ENCODE assay signal across 20 cellular contexts in genomic region chr20:46433051-46433450, GRCh38. TPM values are rescaled to one million over a fixed set of nuclear protein-coding genes. Genes with fewer than 3 reads are reported as not detected.
DNase-seq lines count a peak whose midpoint lies in the region; ATAC-seq, FAIRE-seq and TF ChIP-seq lines count a peak whose summit lies in the region.
"Had no signal": no experiment of that assay in that cellular context is flagged by ENCODE, and none has a peak within 500 bp of the region (broad histone marks: within the 10 kb centered on the region; RNA-seq: fewer than 3 reads in every experiment).

No MANE protein-coding gene starts in this region.

- no peak overlapping the region for H3K9ac ChIP-seq in PC-3 (ENCODE audit: low read length)
- H3K9ac ChIP-seq: BLaER1 treated with 17β-estradiol and CSF1 and Interleukin-3, amounts not matched to agents 10 nM and 100 nM; SK-N-SH had no signal

- peak; percentile 86 for FAIRE-seq in HTR-8/SVneo (lab: Jason Lieb, UNC)
- FAIRE-seq: A549, G401.6 had no signal

- H3K27ac ChIP-seq in PC-3 (ENCODE audit: low read length) (no peak overlapping the region), esophagus muscularis mucosa (replicated peaks in 1 of 4) (no peak overlapping the region)
- H3K27ac ChIP-seq: A549; BLaER1 treated with 17β-estradiol and CSF1 and Interleukin-3, amounts not matched to agents 10 nM and 100 nM had no signal

- no peak for TF ChIP-seq POLR2A in esophagus muscularis mucosa (IDR thresholded peaks at IDR 0.05; ENCODE audit: low read depth)

- peak; percentile 80 for DNase-seq in DMS 273 (lab: John Stamatoyannopoulos, UW; ENCODE audit: unreplicated experiment)
- DNase-seq in HTR-8/SVneo (ENCODE audit: insufficient read length, low spot score), result no peak
- peak; percentile 63 for DNase-seq in PC-3
- DNase-seq in esophagus muscularis mucosa (ENCODE audit: extremely low spot score), result peak; percentile 86
- DNase-seq in ACHN, result no peak
- no peak for DNase-seq in NCI-H2107 treated with DMSO at 0.1 percent for 48 hours (lab: John Stamatoyannopoulos, UW; ENCODE audit: unreplicated experiment)
- DNase-seq in germinal center (ENCODE audit: low spot score), result no peak
- DNase-seq: CD8-positive, alpha-beta memory T cell; DMS79; H9; KBM-7; NCI-H1105 treated with DMSO at 0.1 percent for 48 hours; NCI-H187; NCI-H774; RPMI8226; SHP77 treated with DMSO at 0.1 percent for 48 hours; SK-N-SH had no signal

- H2AFZ ChIP-seq in PC-3 (ENCODE audit: low read length), result no peak overlapping the region

- H3F3A ChIP-seq in PC-3 (ENCODE audit: low read length, unreplicated experiment), result no peaks in the 10 kb centered on the region

- TF ChIP-seq CTCF in PC-3 (conservative IDR thresholded peaks at IDR 0.05; ENCODE audit: low read depth, low read length), result no peak
- TF ChIP-seq CTCF in esophagus muscularis mucosa (IDR thresholded peaks at IDR 0.05), result no peak

- BruUV-seq in PC-3 (replicated peaks; lab: Mats Ljungman, UMichigan), result no TSS peak

- no peak for TF ChIP-seq EP300 in esophagus muscularis mucosa (IDR thresholded peaks at IDR 0.05)

- CTCF ChIA-PET in PC-3 (lab: Charles Lee), result no interaction called here

- H3K9me3 ChIP-seq in PC-3 (ENCODE audit: low read length), result no peaks in the 10 kb centered on the region
- H3K9me3 ChIP-seq in esophagus muscularis mucosa, result no peaks in the 10 kb centered on the region
- H3K9me3 ChIP-seq: A549; BLaER1 treated with 17β-estradiol and CSF1 and Interleukin-3, amounts not matched to agents 10 nM and 100 nM; SK-N-SH had no signal

- in situ Hi-C loops in ACHN (cut with HindIII; ENCODE audit: low pct_ligation_motif_present, low pct_unique_long_range_greater_than_20kb, low sequenced_read_pairs), result no loop called here

- H3K4me3 ChIP-seq in PC-3 (ENCODE audit: low read length), result no peak overlapping the region
- H3K4me3 ChIP-seq in esophagus muscularis mucosa, result no peak overlapping the region
- H3K4me3 ChIP-seq: A549; BLaER1 treated with 17β-estradiol and CSF1 and Interleukin-3, amounts not matched to agents 10 nM and 100 nM had no signal

- H3K79me2 ChIP-seq in PC-3 (ENCODE audit: low read length), result no peaks in the 10 kb centered on the region

- peaks cover 72% of the 10 kb centered on the region for H3K27me3 ChIP-seq in PC-3 (ENCODE audit: low read length)
- peaks cover 0 to 60% (median 0%) of the 10 kb centered on the region in 4 donors for H3K27me3 ChIP-seq in esophagus muscularis mucosa
- H3K27me3 ChIP-seq: BLaER1 treated with 17β-estradiol and CSF1 and Interleukin-3, amounts not matched to agents 10 nM and 100 nM had no signal

- no peaks in the 10 kb centered on the region for H3K36me3 ChIP-seq in PC-3 (ENCODE audit: low read depth, low read length)
- H3K36me3 ChIP-seq in esophagus muscularis mucosa, result no peaks in the 10 kb centered on the region
- H3K36me3 ChIP-seq: BLaER1 treated with 17β-estradiol and CSF1 and Interleukin-3, amounts not matched to agents 10 nM and 100 nM had no signal

- H3K4me1 ChIP-seq in PC-3 (ENCODE audit: insufficient read depth, low read length), result no peaks in the 10 kb centered on the region
- H3K4me1 ChIP-seq in esophagus muscularis mucosa, result no peaks in the 10 kb centered on the region
- H3K4me1 ChIP-seq: A549; BLaER1 treated with 17β-estradiol and CSF1 and Interleukin-3, amounts not matched to agents 10 nM and 100 nM had no signal

- WGBS in esophagus muscularis mucosa, result 90% methylated on average over 8 of the region's 8 CpGs

- intact Hi-C loops in PC-3 (cut with micrococcal nuclease) (loop anchor here (10.0 kb wide), 1 partner anchor 408 kb away; the partner anchor contains the start of gene SLC12A5), esophagus muscularis mucosa (cut with DNase I) (no loop called here)

- ATAC-seq in PC-3, result no peak; the same call in 1 of the 2 replicates
- ATAC-seq: A549 had no signal

- H3K9me2 ChIP-seq in PC-3 (replicated peaks; ENCODE audit: low read length), result no peaks in the 10 kb centered on the region
- H3K9me2 ChIP-seq: SK-N-SH had no signal

- POLR2A ChIA-PET in PC-3 (lab: Charles Lee; ENCODE audit: unreplicated experiment), result no interaction called here

- no peak overlapping the region for H3K4me2 ChIP-seq in PC-3 (ENCODE audit: low read length)
- H3K4me2 ChIP-seq: A549; BLaER1 treated with 17β-estradiol and CSF1 and Interleukin-3, amounts not matched to agents 10 nM and 100 nM; SK-N-SH had no signal

- no peaks in the 10 kb centered on the region for H4K20me1 ChIP-seq in PC-3 (ENCODE audit: low read length)
- H4K20me1 ChIP-seq: BLaER1 treated with 17β-estradiol and CSF1 and Interleukin-3, amounts not matched to agents 10 nM and 100 nM had no signal

RNA-seq across cellular contexts. Expression of gene ELMO2, which starts 26.6 kb away (rescaled TPM):
- total RNA-seq in PC-3 (2014; rRNA removed), result 29.0 and 32.3 TPM in 2 replicates
- 10 to 100 TPM; 35.3 to 61.4 (median 51.8) TPM for total RNA-seq in esophagus muscularis mucosa

Comparison
In these comparisons a context has a peak if more than half of its experiments do, and no peak if none do; other contexts are left out.
1. DNase-seq: peak in DMS 273 (single experiment), PC-3 (single experiment) and esophagus muscularis mucosa (single experiment); none in HTR-8/SVneo (single experiment), ACHN (single experiment), NCI-H2107 treated with DMSO at 0.1 percent for 48 hours (single experiment) and germinal center (single experiment).